In genomic region chr11:123381817-123382554, GRCh38 we compare ENCODE assay signal across 1 cellular context.
A peak's percentile ranks its signal among the peaks of the same experiment; 100 is the strongest.
TF ChIP-seq lines count a peak whose summit lies in the region.

No MANE protein-coding gene starts in this region.

TF ChIP-seq in GM12878, 131 proteins besides CTCF, POLR2A, EP300 and RAD21 (continued from another document):
- TF ChIP-seq, protein P1, sequence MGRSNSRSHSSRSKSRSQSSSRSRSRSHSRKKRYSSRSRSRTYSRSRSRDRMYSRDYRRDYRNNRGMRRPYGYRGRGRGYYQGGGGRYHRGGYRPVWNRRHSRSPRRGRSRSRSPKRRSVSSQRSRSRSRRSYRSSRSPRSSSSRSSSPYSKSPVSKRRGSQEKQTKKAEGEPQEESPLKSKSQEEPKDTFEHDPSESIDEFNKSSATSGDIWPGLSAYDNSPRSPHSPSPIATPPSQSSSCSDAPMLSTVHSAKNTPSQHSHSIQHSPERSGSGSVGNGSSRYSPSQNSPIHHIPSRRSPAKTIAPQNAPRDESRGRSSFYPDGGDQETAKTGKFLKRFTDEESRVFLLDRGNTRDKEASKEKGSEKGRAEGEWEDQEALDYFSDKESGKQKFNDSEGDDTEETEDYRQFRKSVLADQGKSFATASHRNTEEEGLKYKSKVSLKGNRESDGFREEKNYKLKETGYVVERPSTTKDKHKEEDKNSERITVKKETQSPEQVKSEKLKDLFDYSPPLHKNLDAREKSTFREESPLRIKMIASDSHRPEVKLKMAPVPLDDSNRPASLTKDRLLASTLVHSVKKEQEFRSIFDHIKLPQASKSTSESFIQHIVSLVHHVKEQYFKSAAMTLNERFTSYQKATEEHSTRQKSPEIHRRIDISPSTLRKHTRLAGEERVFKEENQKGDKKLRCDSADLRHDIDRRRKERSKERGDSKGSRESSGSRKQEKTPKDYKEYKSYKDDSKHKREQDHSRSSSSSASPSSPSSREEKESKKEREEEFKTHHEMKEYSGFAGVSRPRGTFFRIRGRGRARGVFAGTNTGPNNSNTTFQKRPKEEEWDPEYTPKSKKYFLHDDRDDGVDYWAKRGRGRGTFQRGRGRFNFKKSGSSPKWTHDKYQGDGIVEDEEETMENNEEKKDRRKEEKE (IDR thresholded peaks at IDR 0.05): no peak
- TF ChIP-seq BACH1 (IDR thresholded peaks at IDR 0.05; ENCODE audit: borderline replicate concordance) (no peak), NR2F1 (conservative IDR thresholded peaks at IDR 0.05) (no peak; the same call in 1 of the 2 replicates), STAT3 (IDR thresholded peaks at IDR 0.05; ENCODE audit: low read depth, low read length) (peak; percentile 93; the same call in 1 of the 2 replicates)
TF ChIP-seq in GM12878: peak in this region for 50.
